Comparison of ENCODE assay signal across 1 cellular context in genomic region chr2:17587469-17587868, GRCh38.
A peak's percentile ranks its signal among the peaks of the same experiment; 100 is the strongest.
TF ChIP-seq lines count a peak whose summit lies in the region.

No MANE protein-coding gene starts in this region.

TF ChIP-seq in GM23338, 12 proteins besides CTCF, POLR2A, EP300 and RAD21 (continued from another document):
- TF ChIP-seq ZNF462 (CRISPR knock-in tag; IDR thresholded peaks at IDR 0.05) = peak; percentile 81
- TF ChIP-seq EZH2 (IDR thresholded peaks at IDR 0.05; ENCODE audit: low read depth, unreplicated experiment) = no peak
